ENCODE assay signal across 25 cellular contexts in genomic region chr11:94068764-94069163, GRCh38. TPM values are rescaled to one million over a fixed set of nuclear protein-coding genes. Genes with fewer than 3 reads are reported as not detected.
DNase-seq lines count a peak whose midpoint lies in the region; ATAC-seq and TF ChIP-seq lines count a peak whose summit lies in the region.
"Had no signal": no experiment of that assay in that cellular context is flagged by ENCODE, and none has a peak within 500 bp of the region (broad histone marks: within the 10 kb centered on the region; RNA-seq: fewer than 3 reads in every experiment).

No MANE protein-coding gene starts in this region.

- H3K4me3 Mint-ChIP-seq in endothelial cell (ENCODE audit: unreplicated experiment) = no peak overlapping the region
- H3K4me3 Mint-ChIP-seq: CD8-positive, alpha-beta memory T cell had no signal

- no peaks in the 10 kb centered on the region for H3K27me3 ChIP-seq in MM.1S (replicated peaks; ENCODE audit: insufficient read depth, low read length)
- H3K27me3 ChIP-seq: MG63 had no signal

- ATAC-seq in esophagus mucosa = peak; percentile 46
- ATAC-seq: SK-N-SH treated with all-trans-retinoic acid at 6 μM for 48 hours had no signal

- no peaks in the 10 kb centered on the region for H3F3A ChIP-seq in MM.1S (ENCODE audit: insufficient read depth, low read length)

- TF ChIP-seq CTCF in endothelial cell (IDR thresholded peaks at IDR 0.05; ENCODE audit: unreplicated experiment) = no peak
- no peak for TF ChIP-seq CTCF in MM.1S (IDR thresholded peaks at IDR 0.05; ENCODE audit: low read length)

- no peaks in the 10 kb centered on the region for H3K36me3 Mint-ChIP-seq in endothelial cell (ENCODE audit: low read depth, unreplicated experiment)
- H3K36me3 Mint-ChIP-seq: CD8-positive, alpha-beta memory T cell had no signal

- no peak overlapping the region for H3K4me2 ChIP-seq in MM.1S (ENCODE audit: low read depth, low read length)

- no peaks in the 10 kb centered on the region for H4K20me1 ChIP-seq in MM.1S (ENCODE audit: insufficient read depth, low read length)

- H3K27me3 Mint-ChIP-seq in endothelial cell (ENCODE audit: unreplicated experiment) = no peaks in the 10 kb centered on the region

- H3K9me3 Mint-ChIP-seq in endothelial cell (ENCODE audit: unreplicated experiment) = no peaks in the 10 kb centered on the region

- H3K4me3 ChIP-seq in MM.1S (ENCODE audit: low read length) = no peak overlapping the region
- H3K4me3 ChIP-seq: MG63 had no signal

- H3K27ac Mint-ChIP-seq in endothelial cell (ENCODE audit: unreplicated experiment) = no peak overlapping the region
- H3K27ac Mint-ChIP-seq: CD8-positive, alpha-beta memory T cell had no signal

- H3K9ac ChIP-seq in MM.1S (ENCODE audit: low read length) = no peak overlapping the region

- no peaks in the 10 kb centered on the region for H3K79me2 ChIP-seq in MM.1S (ENCODE audit: low read length)

- no peaks in the 10 kb centered on the region for H3K4me1 ChIP-seq in MM.1S (ENCODE audit: low read length)

- H2AFZ ChIP-seq in MM.1S (ENCODE audit: low read length) = no peak overlapping the region

- no peaks in the 10 kb centered on the region for H3K4me1 Mint-ChIP-seq in endothelial cell (ENCODE audit: unreplicated experiment)
- H3K4me1 Mint-ChIP-seq: CD8-positive, alpha-beta memory T cell had no signal

- no peaks in the 10 kb centered on the region for H3K9me3 ChIP-seq in MM.1S (replicated peaks; ENCODE audit: insufficient read depth, low read length)
- H3K9me3 ChIP-seq: MG63 had no signal

- no peaks in the 10 kb centered on the region for H3K36me3 ChIP-seq in MM.1S (replicated peaks; ENCODE audit: insufficient read depth, low read length)
- H3K36me3 ChIP-seq: MG63 had no signal

- no peaks in the 10 kb centered on the region for H3K9me2 ChIP-seq in MM.1S (replicated peaks; ENCODE audit: insufficient read depth, low read length)

- no peak overlapping the region for H3K27ac ChIP-seq in MM.1S (ENCODE audit: low read length)

- peak; percentile 43 for DNase-seq in M059J (ENCODE audit: low read depth)
- DNase-seq in amniotic epithelial cell (ENCODE audit: low read depth) = peak; percentile 15
- peak; percentile 79 for DNase-seq in kidney tubule cell (ENCODE audit: low spot score)
- DNase-seq in iPS-NIHi7 (ENCODE audit: extremely low spot score) = no peak
- DNase-seq in endothelial cell (ENCODE audit: low spot score) = no peak
- DNase-seq in MM.1S = no peak
- no peak for DNase-seq in foreskin melanocyte
- DNase-seq: ACHN; C1 segment of cervical spinal cord; CD8-positive, alpha-beta memory T cell; DND-41; GDM1; GOT3; MG63; NCI-H1092; NCI-H1436 treated with DMSO at 0.1 percent for 48 hours; NCI-H2029; NCI-H2171 treated with DMSO at 0.1 percent for 48 hours; NCI-H446 treated with DMSO at 0.1 percent for 48 hours; NCI-H748 treated with DMSO at 0.1 percent for 48 hours; NK-92 treated with Interleukin-12 subunit alpha and Interleukin-12 subunit beta, amount 100 ng/mL, for 24 hours; SIG-M5; T-helper 1 cell had no signal

RNA-seq across cellular contexts. Expression of gene HEPHL1, which starts 47.6 kb away (rescaled TPM):
- total RNA-seq in M059J (2014; rRNA removed; shearing (Covaris generic)) = 1.0 and 1.2 TPM in 2 replicates
- total RNA-seq in esophagus mucosa = 13.0 TPM
- total RNA-seq in endothelial cell (ENCODE audit: unreplicated experiment) = not detected
- total RNA-seq: CD8-positive, alpha-beta memory T cell had no signal

RNA-seq across cellular contexts. Expression of gene PANX1, which starts 59.9 kb away (rescaled TPM):
- total RNA-seq in M059J (2014; rRNA removed; shearing (Covaris generic)) = 47.8 and 49.8 TPM in 2 replicates
- total RNA-seq in esophagus mucosa (10.9 TPM), endothelial cell (ENCODE audit: unreplicated experiment) (9.9 TPM)

Comparison
In these comparisons a context has a peak if more than half of its experiments do, and no peak if none do; other contexts are left out.
1. DNase-seq: peak in M059J (single experiment), amniotic epithelial cell (single experiment) and kidney tubule cell (single experiment); none in iPS-NIHi7 (single experiment), endothelial cell (single experiment), MM.1S (single experiment) and foreskin melanocyte (single experiment).